Comparison of ENCODE assay signal across 33 cellular contexts in genomic region chr6:35069262-35069661, GRCh38.
"Had no signal": no experiment of that assay in that cellular context is flagged by ENCODE, and none has a peak within 500 bp of the region (broad histone marks: within the 10 kb centered on the region; RNA-seq: fewer than 3 reads in every experiment).

No MANE protein-coding gene starts in this region.

- H3K9me3 ChIP-seq: adrenal gland, body of pancreas, breast epithelium, Peyer's patch had no signal

- H3K36me3 ChIP-seq: breast epithelium had no signal

- H3K27ac ChIP-seq: body of pancreas, breast epithelium, VCaP had no signal

- H3K4me3 ChIP-seq: adrenal gland, body of pancreas, breast epithelium, Peyer's patch had no signal

- H3K4me1 ChIP-seq: body of pancreas, breast epithelium, Peyer's patch had no signal

- DNase-seq: activated B cell treated with CpG ODN at 0.5 μM for 24 hours; activated CD4-positive, alpha-beta memory T cell treated with anti-CD3 and anti-CD28 coated beads for 36 hours; activated CD4-positive, alpha-beta T cell treated with anti-CD3 and anti-CD28 coated beads for 4 hours; activated CD4-positive, alpha-beta T cell treated with anti-CD3 and anti-CD28 coated beads, Interleukin-2, amount 50 U/mL, for 1 hour; activated CD4-positive, CD25-positive, alpha-beta regulatory T cell treated with anti-CD3 and anti-CD28 coated beads, Interleukin-2, amount 50 U/mL, for 72 hours; activated CD8-positive, alpha-beta memory T cell treated with anti-CD3 and anti-CD28 coated beads, Interleukin-2, amount 50 U/mL, for 4 hours; activated gamma-delta T cell treated with Interleukin-2 at 50 U/mL for 16 hours; activated naive CD4-positive, alpha-beta T cell treated with anti-CD3 and anti-CD28 coated beads for 36 hours; activated T-cell treated with anti-CD3 and anti-CD28 coated beads for 4 hours; activated T-cell treated with anti-CD3 and anti-CD28 coated beads, Interleukin-2, amount 50 U/mL, for 4 hours; body of pancreas; KG1; NCI-H1105; NCI-H1417 treated with DMSO at 0.1 percent for 48 hours; NCI-H187 treated with DMSO at 0.1 percent for 48 hours; NCI-H2081; NCI-H2171 treated with DMSO at 0.1 percent for 48 hours; NCI-H2227 treated with DMSO at 0.1 percent for 48 hours; NCI-H446; NCI-H510A treated with DMSO at 0.1 percent for 48 hours; NCI-H526 treated with DMSO at 0.1 percent for 48 hours; NCI-H774; PC-3; Peyer's patch; RPMI8226; SW 1271; T-helper 1 cell; T-helper 2 cell; T-helper 9 cell had no signal

- ATAC-seq: activated naive CD4-positive, alpha-beta T cell treated with anti-CD3 and anti-CD28 coated beads, Interleukin-2, amount 50 U/mL, for 72 hours; activated T-cell treated with anti-CD3 and anti-CD28 coated beads, Interleukin-2, amount 50 U/mL, for 4 hours; body of pancreas; PC-3 had no signal

- H3K27me3 ChIP-seq: adrenal gland, body of pancreas, breast epithelium, Peyer's patch had no signal
